ENCODE assay signal across 15 cellular contexts in the genomic region with DNA sequence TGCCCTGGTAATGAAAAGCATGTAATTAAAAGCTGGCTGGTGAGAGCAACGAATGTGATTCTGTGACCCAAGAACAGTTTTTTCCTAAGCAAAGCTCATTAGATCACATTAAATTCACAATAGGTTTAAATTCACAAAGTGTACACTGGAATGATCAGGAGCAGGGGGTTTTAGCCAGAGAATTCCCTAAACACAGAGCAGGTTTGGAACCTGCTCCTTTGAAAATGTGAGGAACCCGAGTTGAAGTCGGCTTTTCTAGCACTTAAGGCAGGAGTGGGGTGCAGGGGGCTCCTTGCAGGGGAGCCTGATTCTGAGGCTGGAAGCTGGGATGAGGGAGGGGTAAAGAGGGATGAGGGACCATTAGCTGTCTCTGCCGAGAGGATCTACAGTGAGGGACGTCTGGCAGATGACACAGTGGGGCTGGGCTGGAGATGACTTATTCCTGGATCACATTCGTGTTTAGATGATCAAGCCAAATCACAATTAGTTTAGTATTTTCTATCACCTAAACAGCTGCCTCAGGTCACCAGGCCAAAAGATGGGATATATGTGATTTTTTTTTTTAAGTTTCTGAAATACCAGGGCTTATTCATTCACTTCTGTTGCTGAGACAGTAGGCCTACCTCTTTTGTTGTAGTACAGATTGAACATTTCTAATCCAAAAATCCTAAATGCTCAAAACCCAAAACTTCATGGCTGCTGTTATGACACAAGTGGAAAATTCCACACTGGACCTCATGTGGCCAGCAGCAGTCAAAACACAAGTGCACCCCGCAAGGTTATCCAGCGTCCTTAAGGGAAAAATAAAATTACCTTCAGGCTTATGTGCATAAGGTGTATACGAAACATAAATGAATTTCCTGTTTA.
DNase-seq lines count a peak whose midpoint lies in the region; ATAC-seq and TF ChIP-seq lines count a peak whose summit lies in the region.
"Had no signal": no experiment of that assay in that cellular context is flagged by ENCODE, and none has a peak within 500 bp of the region (broad histone marks: within the 10 kb centered on the region; RNA-seq: fewer than 3 reads in every experiment).

No MANE protein-coding gene starts in this region.

- H3K4me1 Mint-ChIP-seq in stimulated activated naive CD8-positive, alpha-beta T cell treated with anti-CD3 and anti-CD28 coated beads, Interleukin-15, amount 100 ng/mL, for 72 hours = no peaks in the 10 kb centered on the region

- peaks cover 0 to 23% of the 10 kb centered on the region in 2 donors for H3K4me1 ChIP-seq in muscle layer of duodenum (ENCODE audit: control insufficient read depth in 1 of 2, insufficient read depth in 2 of 2, low read length in 2 of 2)
- H3K4me1 ChIP-seq in transverse colon = peaks cover 6 to 36% (median 12%) of the 10 kb centered on the region in 4 donors
- H3K4me1 ChIP-seq: psoas muscle, upper lobe of left lung had no signal

- 57 to 68% methylated on average over 7 to 9 of the region's 9 CpGs for WGBS in transverse colon (ENCODE audit: low coverage in 1 of 2), 2 donors

- no peak for TF ChIP-seq EP300 in transverse colon (IDR thresholded peaks at IDR 0.05; ENCODE audit: low read depth)

- H3K36me3 ChIP-seq in muscle layer of duodenum (ENCODE audit: control insufficient read depth in 1 of 2, insufficient read depth in 2 of 2, low read length in 2 of 2) = no peaks in the 10 kb centered on the region
- H3K36me3 ChIP-seq in transverse colon = no peaks in the 10 kb centered on the region
- H3K36me3 ChIP-seq: upper lobe of left lung had no signal

- H3K4me3 Mint-ChIP-seq in stimulated activated naive CD8-positive, alpha-beta T cell treated with anti-CD3 and anti-CD28 coated beads, Interleukin-15, amount 100 ng/mL, for 72 hours = no peak overlapping the region
- H3K4me3 Mint-ChIP-seq: activated CD4-positive, alpha-beta memory T cell treated with anti-CD3 and anti-CD28 coated beads for 36 hours had no signal

- TF ChIP-seq POLR2A in transverse colon (IDR thresholded peaks at IDR 0.05) = no peak

- in situ Hi-C loops in astrocyte of the spinal cord (cut with HindIII; ENCODE audit: low sequenced_read_pairs) (no loop called here), transverse colon (cut with MboI; ENCODE audit: low pct_ligation_motif_present in 1 of 4, low pct_unique_long_range_greater_than_20kb in 1 of 4, low sequenced_read_pairs in 3 of 4) (no loop called here)

- H3K9me3 ChIP-seq in muscle layer of duodenum (ENCODE audit: control insufficient read depth in 1 of 2, low read length in 2 of 2) (no peaks in the 10 kb centered on the region), transverse colon (no peaks in the 10 kb centered on the region)
- H3K9me3 ChIP-seq: psoas muscle, upper lobe of left lung had no signal

- TF ChIP-seq CTCF in astrocyte of the spinal cord (IDR thresholded peaks at IDR 0.05; ENCODE audit: low read depth, low read length) (no peak), transverse colon (IDR thresholded peaks at IDR 0.05) (no peak)

- peak overlapping the region; percentile 84 for H3K27ac ChIP-seq in muscle layer of duodenum (ENCODE audit: low read length)
- H3K27ac ChIP-seq in transverse colon = peak overlapping the region; percentile 52 to 65 (median 58)
- H3K27ac ChIP-seq: psoas muscle, upper lobe of left lung had no signal

- H3K27me3 Mint-ChIP-seq in stimulated activated naive CD8-positive, alpha-beta T cell treated with anti-CD3 and anti-CD28 coated beads, Interleukin-15, amount 100 ng/mL, for 72 hours = no peaks in the 10 kb centered on the region
- H3K27me3 Mint-ChIP-seq: activated CD4-positive, alpha-beta memory T cell treated with anti-CD3 and anti-CD28 coated beads for 36 hours had no signal

- DNase-seq in NCI-H2227 treated with DMSO at 0.1 percent for 48 hours (lab: John Stamatoyannopoulos, UW) (peak; percentile 6), NCI-H2227 (lab: John Stamatoyannopoulos, UW; ENCODE audit: unreplicated experiment) (no peak), astrocyte of the spinal cord (ENCODE audit: low read depth, low spot score) (peak; percentile 8), transverse colon (no peak), T-helper 2 cell (no peak), amygdala (lab: John Stamatoyannopoulos, UW) (no peak)
- DNase-seq in stimulated activated naive CD8-positive, alpha-beta T cell treated with anti-CD3 and anti-CD28 coated beads, Interleukin-15, amount 100 ng/mL, for 72 hours = no peak
- DNase-seq: activated CD4-positive, alpha-beta memory T cell treated with anti-CD3 and anti-CD28 coated beads for 36 hours; activated gamma-delta T cell treated with Interleukin-2 at 50 U/mL for 16 hours; DND-41; foreskin melanocyte; psoas muscle; upper lobe of left lung had no signal

- H3K27me3 ChIP-seq in muscle layer of duodenum (ENCODE audit: low read depth, low read length) = no peaks in the 10 kb centered on the region
- H3K27me3 ChIP-seq in transverse colon = no peaks in the 10 kb centered on the region
- H3K27me3 ChIP-seq: upper lobe of left lung had no signal

- H3K4me3 ChIP-seq in astrocyte of the spinal cord (ENCODE audit: low read depth, low read length) = no peak overlapping the region
- no peak overlapping the region for H3K4me3 ChIP-seq in muscle layer of duodenum (ENCODE audit: low read depth in 1 of 2, low read length in 2 of 2)
- H3K4me3 ChIP-seq in transverse colon = no peak overlapping the region
- H3K4me3 ChIP-seq: psoas muscle, upper lobe of left lung had no signal

- intact Hi-C loops in transverse colon (cut with DNase I; ENCODE audit: low total_unique reads) = no loop called here

- no peak for ATAC-seq in stimulated activated naive CD8-positive, alpha-beta T cell treated with anti-CD3 and anti-CD28 coated beads, Interleukin-15, amount 100 ng/mL, for 72 hours
- ATAC-seq: left lobe of liver, psoas muscle had no signal

- no peak overlapping the region for H3K27ac Mint-ChIP-seq in stimulated activated naive CD8-positive, alpha-beta T cell treated with anti-CD3 and anti-CD28 coated beads, Interleukin-15, amount 100 ng/mL, for 72 hours
- H3K27ac Mint-ChIP-seq: activated CD4-positive, alpha-beta memory T cell treated with anti-CD3 and anti-CD28 coated beads for 36 hours had no signal

- no peaks in the 10 kb centered on the region for H3K9me3 Mint-ChIP-seq in stimulated activated naive CD8-positive, alpha-beta T cell treated with anti-CD3 and anti-CD28 coated beads, Interleukin-15, amount 100 ng/mL, for 72 hours
- H3K9me3 Mint-ChIP-seq: activated CD4-positive, alpha-beta memory T cell treated with anti-CD3 and anti-CD28 coated beads for 36 hours had no signal

Comparison
In these comparisons a context has a peak if more than half of its experiments do, and no peak if none do; other contexts are left out.
1. DNase-seq: peak in NCI-H2227 treated with DMSO at 0.1 percent for 48 hours (single experiment) and astrocyte of the spinal cord (single experiment); none in NCI-H2227 (single experiment), transverse colon (single experiment), T-helper 2 cell (0 of 5), amygdala (0 of 56) and stimulated activated naive CD8-positive, alpha-beta T cell treated with anti-CD3 and anti-CD28 coated beads, Interleukin-15, amount 100 ng/mL, for 72 hours (0 of 2).